In the genomic region with DNA sequence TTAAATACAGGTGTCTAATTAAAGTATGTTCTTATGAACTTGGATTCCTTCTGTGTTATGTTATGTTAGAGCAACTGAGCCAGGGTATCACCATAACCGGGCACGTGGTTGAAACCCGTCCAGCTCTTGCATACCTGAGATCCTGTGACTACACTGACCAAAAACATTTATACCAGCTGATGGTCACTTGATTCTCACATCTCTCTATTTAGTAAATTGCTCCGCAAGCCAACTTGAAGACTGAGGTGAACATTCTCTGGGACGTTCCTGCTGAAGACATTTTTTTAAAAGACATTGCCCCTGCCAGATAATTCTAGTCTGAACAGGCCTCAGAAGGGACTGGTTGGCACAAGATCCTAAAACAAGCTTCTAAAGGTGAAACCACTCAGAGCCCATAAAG, we compare ENCODE assay signal across 15 cellular contexts.
DNase-seq lines count a peak whose midpoint lies in the region; ATAC-seq, FAIRE-seq and TF ChIP-seq lines count a peak whose summit lies in the region.
"Had no signal": no experiment of that assay in that cellular context is flagged by ENCODE, and none has a peak within 500 bp of the region (broad histone marks: within the 10 kb centered on the region; RNA-seq: fewer than 3 reads in every experiment).

No MANE protein-coding gene starts in this region.

- DNase-seq in left ventricle myocardium superior (peak; percentile 44), Right ventricle myocardium inferior (ENCODE audit: missing footprints) (no peak), adipocyte (ENCODE audit: low read depth) (peak; percentile 22), keratinocyte (ENCODE audit: low read depth, low spot score) (no peak), NCI-H69 (lab: John Stamatoyannopoulos, UW) (no peak), dedifferentiated amniotic fluid mesenchymal stem cell (ENCODE audit: extremely low spot score) (no peak)
- DNase-seq: activated CD4-positive, alpha-beta T cell treated with anti-CD3 and anti-CD28 coated beads, Interleukin-2, amount 50 U/mL, for 1 hour; activated naive CD4-positive, alpha-beta T cell treated with anti-CD3 and anti-CD28 coated beads for 36 hours; NCI-H1092; NCI-H446 treated with DMSO at 0.1 percent for 48 hours; stimulated activated CD4-positive, alpha-beta T cell treated with anti-CD3 and anti-CD28 coated beads, Interleukin-1b, Interleukin-23, amount 100 ng/mL, for 48 hours; T-helper 17 cell; upper lobe of left lung had no signal

- H3K79me2 ChIP-seq in keratinocyte (ENCODE audit: control insufficient read depth, insufficient read depth, low read length), result peaks cover 59% of the 10 kb centered on the region

- peak; percentile 39 for FAIRE-seq in keratinocyte (lab: Jason Lieb, UNC)

- H3K4me2 ChIP-seq in keratinocyte (ENCODE audit: control insufficient read depth, extremely low read depth, insufficient read depth, low read depth, low read length), result peak overlapping the region; percentile 59

- H3K4me1 ChIP-seq in adipocyte (ENCODE audit: control insufficient read depth, insufficient read depth, low read length) (peaks cover 30% of the 10 kb centered on the region), keratinocyte (ENCODE audit: control insufficient read depth, extremely low read depth, insufficient read depth, low read length) (peaks cover 76% of the 10 kb centered on the region)

- H3K4me3 ChIP-seq in adipocyte (ENCODE audit: low read length) (no peak overlapping the region), keratinocyte (ENCODE audit: control insufficient read depth in 2 of 3, extremely low read depth in 1 of 3, insufficient read depth in 2 of 3, low read depth in 1 of 3, low read length in 3 of 3) (peak overlapping the region in 1 of 3 experiments; percentile 22)
- H3K4me3 ChIP-seq: upper lobe of left lung had no signal

- H3K9ac ChIP-seq in adipocyte (ENCODE audit: low read length), result peak overlapping the region; percentile 12
- H3K9ac ChIP-seq in keratinocyte (ENCODE audit: control insufficient read depth, extremely low read depth, insufficient read depth, low read length), result peak overlapping the region; percentile 26

- no peaks in the 10 kb centered on the region for H3K9me1 ChIP-seq in keratinocyte (ENCODE audit: control insufficient read depth, extremely low read depth, insufficient read depth, low read length)

- peak overlapping the region; percentile 67 for H3K27ac ChIP-seq in keratinocyte (ENCODE audit: control insufficient read depth, insufficient read depth, low read length)

- peak; percentile 90 for ATAC-seq in left ventricle myocardium superior
- ATAC-seq in Right ventricle myocardium inferior, result no peak
- ATAC-seq in GM18868 (IDR thresholded peaks at IDR 0.05; ENCODE audit: unreplicated experiment), result no peak
- ATAC-seq in GM21737 (IDR thresholded peaks at IDR 0.05; ENCODE audit: unreplicated experiment), result no peak
- ATAC-seq: T-helper 17 cell had no signal

- H3K36me3 ChIP-seq in adipocyte (ENCODE audit: control insufficient read depth, insufficient read depth, low read length, severe bottlenecking), result peaks cover 41% of the 10 kb centered on the region
- H3K36me3 ChIP-seq in keratinocyte (ENCODE audit: control insufficient read depth in 2 of 2, extremely low read depth in 1 of 2, insufficient read depth in 2 of 2, low read length in 2 of 2), result peaks cover 17 to 33% of the 10 kb centered on the region in 2 experiments

- dilution Hi-C loops in keratinocyte (cut with MboI; ENCODE audit: extremely low pct_ligation_motif_present, low sequenced_read_pairs), result no loop called here

- no peaks in the 10 kb centered on the region for H3K9me3 ChIP-seq in adipocyte (ENCODE audit: control insufficient read depth, low read length)
- H3K9me3 ChIP-seq in keratinocyte (ENCODE audit: control insufficient read depth, low read depth, low read length), result no peaks in the 10 kb centered on the region
- H3K9me3 ChIP-seq: upper lobe of left lung had no signal

- no peaks in the 10 kb centered on the region for H3K27me3 ChIP-seq in adipocyte (replicated peaks; ENCODE audit: control insufficient read depth, insufficient read depth, low read length)
- H3K27me3 ChIP-seq in keratinocyte (ENCODE audit: control insufficient read depth, extremely low read depth, insufficient read depth, low read length), result no peaks in the 10 kb centered on the region
- H3K27me3 ChIP-seq: upper lobe of left lung had no signal

- intact Hi-C loops in left ventricle myocardium superior (cut with micrococcal nuclease) (no loop called here), Right ventricle myocardium inferior (cut with DNase I) (loop anchor here (5.0 kb wide), 1 partner anchor 243 kb away; no protein-coding TSS in a partner anchor)

- H2AFZ ChIP-seq in keratinocyte (ENCODE audit: control insufficient read depth, low read length), result no peak overlapping the region

- no peak for TF ChIP-seq CTCF in keratinocyte (optimal IDR thresholded peaks at IDR 0.05 in 1 of 3, IDR thresholded peaks at IDR 0.05 in 1 of 3, conservative IDR thresholded peaks at IDR 0.05 in 1 of 3; ENCODE audit: extremely low read depth in 1 of 3, insufficient read depth in 2 of 3, low read length in 3 of 3)

- no peaks in the 10 kb centered on the region for H4K20me1 ChIP-seq in keratinocyte (ENCODE audit: control insufficient read depth, extremely low read depth, insufficient read depth, low read length)

Comparison
In these comparisons a context has a peak if more than half of its experiments do, and no peak if none do; other contexts are left out.
1. DNase-seq: peak in left ventricle myocardium superior (single experiment) and adipocyte (single experiment); none in Right ventricle myocardium inferior (single experiment), keratinocyte (single experiment), NCI-H69 (single experiment) and dedifferentiated amniotic fluid mesenchymal stem cell (single experiment).